In genomic region chr7:55558962-55559920, GRCh38 we compare ENCODE assay signal across 2 cellular contexts.
A peak's percentile ranks its signal among the peaks of the same experiment; 100 is the strongest.
TF ChIP-seq lines count a peak whose summit lies in the region.

No MANE protein-coding gene starts in this region.

TF ChIP-seq in GM23338, 12 proteins besides CTCF, POLR2A, EP300 and RAD21:
- TF ChIP-seq ZNF114 (CRISPR knock-in tag; IDR thresholded peaks at IDR 0.05), result no peak
- TF ChIP-seq EZH2phosphoT487 (IDR thresholded peaks at IDR 0.05; ENCODE audit: unreplicated experiment), result no peak
- no peak for TF ChIP-seq STAT1 (IDR thresholded peaks at IDR 0.05; ENCODE audit: unreplicated experiment)
- no peak for TF ChIP-seq CREB1 (CRISPR knock-in tag; IDR thresholded peaks at IDR 0.05; ENCODE audit: low read depth)
- TF ChIP-seq EZH2 (IDR thresholded peaks at IDR 0.05; ENCODE audit: low read depth, unreplicated experiment), result no peak
- TF ChIP-seq, protein P1, sequence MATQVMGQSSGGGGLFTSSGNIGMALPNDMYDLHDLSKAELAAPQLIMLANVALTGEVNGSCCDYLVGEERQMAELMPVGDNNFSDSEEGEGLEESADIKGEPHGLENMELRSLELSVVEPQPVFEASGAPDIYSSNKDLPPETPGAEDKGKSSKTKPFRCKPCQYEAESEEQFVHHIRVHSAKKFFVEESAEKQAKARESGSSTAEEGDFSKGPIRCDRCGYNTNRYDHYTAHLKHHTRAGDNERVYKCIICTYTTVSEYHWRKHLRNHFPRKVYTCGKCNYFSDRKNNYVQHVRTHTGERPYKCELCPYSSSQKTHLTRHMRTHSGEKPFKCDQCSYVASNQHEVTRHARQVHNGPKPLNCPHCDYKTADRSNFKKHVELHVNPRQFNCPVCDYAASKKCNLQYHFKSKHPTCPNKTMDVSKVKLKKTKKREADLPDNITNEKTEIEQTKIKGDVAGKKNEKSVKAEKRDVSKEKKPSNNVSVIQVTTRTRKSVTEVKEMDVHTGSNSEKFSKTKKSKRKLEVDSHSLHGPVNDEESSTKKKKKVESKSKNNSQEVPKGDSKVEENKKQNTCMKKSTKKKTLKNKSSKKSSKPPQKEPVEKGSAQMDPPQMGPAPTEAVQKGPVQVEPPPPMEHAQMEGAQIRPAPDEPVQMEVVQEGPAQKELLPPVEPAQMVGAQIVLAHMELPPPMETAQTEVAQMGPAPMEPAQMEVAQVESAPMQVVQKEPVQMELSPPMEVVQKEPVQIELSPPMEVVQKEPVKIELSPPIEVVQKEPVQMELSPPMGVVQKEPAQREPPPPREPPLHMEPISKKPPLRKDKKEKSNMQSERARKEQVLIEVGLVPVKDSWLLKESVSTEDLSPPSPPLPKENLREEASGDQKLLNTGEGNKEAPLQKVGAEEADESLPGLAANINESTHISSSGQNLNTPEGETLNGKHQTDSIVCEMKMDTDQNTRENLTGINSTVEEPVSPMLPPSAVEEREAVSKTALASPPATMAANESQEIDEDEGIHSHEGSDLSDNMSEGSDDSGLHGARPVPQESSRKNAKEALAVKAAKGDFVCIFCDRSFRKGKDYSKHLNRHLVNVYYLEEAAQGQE (IDR thresholded peaks at IDR 0.05; ENCODE audit: unreplicated experiment), result no peak
- no peak for TF ChIP-seq POLR2AphosphoS5 (IDR thresholded peaks at IDR 0.05; ENCODE audit: low read depth)
- no peak for TF ChIP-seq ZNF331 (CRISPR knock-in tag; IDR thresholded peaks at IDR 0.05; ENCODE audit: low read depth)
- TF ChIP-seq NANOG (IDR thresholded peaks at IDR 0.05; ENCODE audit: borderline replicate concordance), result no peak
- TF ChIP-seq, protein P2, sequence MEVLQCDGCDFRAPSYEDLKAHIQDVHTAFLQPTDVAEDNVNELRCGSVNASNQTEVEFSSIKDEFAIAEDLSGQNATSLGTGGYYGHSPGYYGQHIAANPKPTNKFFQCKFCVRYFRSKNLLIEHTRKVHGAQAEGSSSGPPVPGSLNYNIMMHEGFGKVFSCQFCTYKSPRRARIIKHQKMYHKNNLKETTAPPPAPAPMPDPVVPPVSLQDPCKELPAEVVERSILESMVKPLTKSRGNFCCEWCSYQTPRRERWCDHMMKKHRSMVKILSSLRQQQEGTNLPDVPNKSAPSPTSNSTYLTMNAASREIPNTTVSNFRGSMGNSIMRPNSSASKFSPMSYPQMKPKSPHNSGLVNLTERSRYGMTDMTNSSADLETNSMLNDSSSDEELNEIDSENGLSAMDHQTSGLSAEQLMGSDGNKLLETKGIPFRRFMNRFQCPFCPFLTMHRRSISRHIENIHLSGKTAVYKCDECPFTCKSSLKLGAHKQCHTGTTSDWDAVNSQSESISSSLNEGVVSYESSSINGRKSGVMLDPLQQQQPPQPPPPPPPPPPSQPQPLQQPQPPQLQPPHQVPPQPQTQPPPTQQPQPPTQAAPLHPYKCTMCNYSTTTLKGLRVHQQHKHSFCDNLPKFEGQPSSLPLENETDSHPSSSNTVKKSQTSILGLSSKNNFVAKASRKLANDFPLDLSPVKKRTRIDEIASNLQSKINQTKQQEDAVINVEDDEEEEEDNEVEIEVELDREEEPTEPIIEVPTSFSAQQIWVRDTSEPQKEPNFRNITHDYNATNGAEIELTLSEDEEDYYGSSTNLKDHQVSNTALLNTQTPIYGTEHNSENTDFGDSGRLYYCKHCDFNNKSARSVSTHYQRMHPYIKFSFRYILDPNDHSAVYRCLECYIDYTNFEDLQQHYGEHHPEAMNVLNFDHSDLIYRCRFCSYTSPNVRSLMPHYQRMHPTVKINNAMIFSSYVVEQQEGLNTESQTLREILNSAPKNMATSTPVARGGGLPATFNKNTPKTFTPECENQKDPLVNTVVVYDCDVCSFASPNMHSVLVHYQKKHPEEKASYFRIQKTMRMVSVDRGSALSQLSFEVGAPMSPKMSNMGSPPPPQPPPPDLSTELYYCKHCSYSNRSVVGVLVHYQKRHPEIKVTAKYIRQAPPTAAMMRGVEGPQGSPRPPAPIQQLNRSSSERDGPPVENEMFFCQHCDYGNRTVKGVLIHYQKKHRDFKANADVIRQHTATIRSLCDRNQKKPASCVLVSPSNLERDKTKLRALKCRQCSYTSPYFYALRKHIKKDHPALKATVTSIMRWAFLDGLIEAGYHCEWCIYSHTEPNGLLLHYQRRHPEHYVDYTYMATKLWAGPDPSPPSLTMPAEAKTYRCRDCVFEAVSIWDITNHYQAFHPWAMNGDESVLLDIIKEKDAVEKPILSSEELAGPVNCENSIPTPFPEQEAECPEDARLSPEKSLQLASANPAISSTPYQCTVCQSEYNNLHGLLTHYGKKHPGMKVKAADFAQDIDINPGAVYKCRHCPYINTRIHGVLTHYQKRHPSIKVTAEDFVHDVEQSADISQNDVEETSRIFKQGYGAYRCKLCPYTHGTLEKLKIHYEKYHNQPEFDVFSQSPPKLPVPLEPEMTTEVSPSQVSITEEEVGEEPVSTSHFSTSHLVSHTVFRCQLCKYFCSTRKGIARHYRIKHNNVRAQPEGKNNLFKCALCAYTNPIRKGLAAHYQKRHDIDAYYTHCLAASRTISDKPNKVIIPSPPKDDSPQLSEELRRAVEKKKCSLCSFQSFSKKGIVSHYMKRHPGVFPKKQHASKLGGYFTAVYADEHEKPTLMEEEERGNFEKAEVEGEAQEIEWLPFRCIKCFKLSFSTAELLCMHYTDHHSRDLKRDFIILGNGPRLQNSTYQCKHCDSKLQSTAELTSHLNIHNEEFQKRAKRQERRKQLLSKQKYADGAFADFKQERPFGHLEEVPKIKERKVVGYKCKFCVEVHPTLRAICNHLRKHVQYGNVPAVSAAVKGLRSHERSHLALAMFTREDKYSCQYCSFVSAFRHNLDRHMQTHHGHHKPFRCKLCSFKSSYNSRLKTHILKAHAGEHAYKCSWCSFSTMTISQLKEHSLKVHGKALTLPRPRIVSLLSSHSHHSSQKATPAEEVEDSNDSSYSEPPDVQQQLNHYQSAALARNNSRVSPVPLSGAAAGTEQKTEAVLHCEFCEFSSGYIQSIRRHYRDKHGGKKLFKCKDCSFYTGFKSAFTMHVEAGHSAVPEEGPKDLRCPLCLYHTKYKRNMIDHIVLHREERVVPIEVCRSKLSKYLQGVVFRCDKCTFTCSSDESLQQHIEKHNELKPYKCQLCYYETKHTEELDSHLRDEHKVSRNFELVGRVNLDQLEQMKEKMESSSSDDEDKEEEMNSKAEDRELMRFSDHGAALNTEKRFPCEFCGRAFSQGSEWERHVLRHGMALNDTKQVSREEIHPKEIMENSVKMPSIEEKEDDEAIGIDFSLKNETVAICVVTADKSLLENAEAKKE (CRISPR knock-in tag; IDR thresholded peaks at IDR 0.05), result no peak
- no peak for TF ChIP-seq JUNB (IDR thresholded peaks at IDR 0.05; ENCODE audit: unreplicated experiment)
- TF ChIP-seq, protein P3, sequence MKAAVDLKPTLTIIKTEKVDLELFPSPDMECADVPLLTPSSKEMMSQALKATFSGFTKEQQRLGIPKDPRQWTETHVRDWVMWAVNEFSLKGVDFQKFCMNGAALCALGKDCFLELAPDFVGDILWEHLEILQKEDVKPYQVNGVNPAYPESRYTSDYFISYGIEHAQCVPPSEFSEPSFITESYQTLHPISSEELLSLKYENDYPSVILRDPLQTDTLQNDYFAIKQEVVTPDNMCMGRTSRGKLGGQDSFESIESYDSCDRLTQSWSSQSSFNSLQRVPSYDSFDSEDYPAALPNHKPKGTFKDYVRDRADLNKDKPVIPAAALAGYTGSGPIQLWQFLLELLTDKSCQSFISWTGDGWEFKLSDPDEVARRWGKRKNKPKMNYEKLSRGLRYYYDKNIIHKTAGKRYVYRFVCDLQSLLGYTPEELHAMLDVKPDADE (IDR thresholded peaks at IDR 0.05), result no peak

TF ChIP-seq in GM12878, 131 proteins besides CTCF, POLR2A, EP300 and RAD21:
- TF ChIP-seq NKRF (conservative IDR thresholded peaks at IDR 0.05), result no peak
- no peak for TF ChIP-seq ZNF24 (IDR thresholded peaks at IDR 0.05)
- TF ChIP-seq FOS (IDR thresholded peaks at IDR 0.05; ENCODE audit: borderline replicate concordance, extremely low read depth, insufficient read length), result no peak
- peak; percentile 88 for TF ChIP-seq PKNOX1 (IDR thresholded peaks at IDR 0.05)
- TF ChIP-seq, protein P4, sequence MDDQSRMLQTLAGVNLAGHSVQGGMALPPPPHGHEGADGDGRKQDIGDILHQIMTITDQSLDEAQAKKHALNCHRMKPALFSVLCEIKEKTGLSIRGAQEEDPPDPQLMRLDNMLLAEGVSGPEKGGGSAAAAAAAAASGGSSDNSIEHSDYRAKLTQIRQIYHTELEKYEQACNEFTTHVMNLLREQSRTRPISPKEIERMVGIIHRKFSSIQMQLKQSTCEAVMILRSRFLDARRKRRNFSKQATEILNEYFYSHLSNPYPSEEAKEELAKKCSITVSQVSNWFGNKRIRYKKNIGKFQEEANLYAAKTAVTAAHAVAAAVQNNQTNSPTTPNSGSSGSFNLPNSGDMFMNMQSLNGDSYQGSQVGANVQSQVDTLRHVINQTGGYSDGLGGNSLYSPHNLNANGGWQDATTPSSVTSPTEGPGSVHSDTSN (IDR thresholded peaks at IDR 0.05; ENCODE audit: insufficient replicate concordance, low read depth, low read length), result peak; percentile 54
